Comparison of ENCODE assay signal across 25 cellular contexts in genomic region chr7:122791959-122792545, GRCh38.
DNase-seq lines count a peak whose midpoint lies in the region; ATAC-seq, FAIRE-seq and TF ChIP-seq lines count a peak whose summit lies in the region.
"Had no signal": no experiment of that assay in that cellular context is flagged by ENCODE, and none has a peak within 500 bp of the region (broad histone marks: within the 10 kb centered on the region; RNA-seq: fewer than 3 reads in every experiment).

No MANE protein-coding gene starts in this region.

- DNase-seq in H7 (peak; percentile 8), choroid plexus epithelial cell (ENCODE audit: low read depth) (peak; percentile 11), HepG2 (ENCODE audit: low spot score) (peak; percentile 58), neuronal stem cell (ENCODE audit: low spot score) (peak; percentile 6), T-helper 9 cell (no peak), cardiac septum (ENCODE audit: low spot score) (no peak)
- DNase-seq: 8988T, ACHN, Calu3, DND-41, KBM-7, MV-4-11, NCI-H1105 treated with DMSO at 0.1 percent for 48 hours, NCI-H1694, NCI-H2081, NCI-H2227 treated with DMSO at 0.1 percent for 48 hours, NCI-H526 treated with DMSO at 0.1 percent for 48 hours, PC-9, SJCRH30 had no signal

- no peak overlapping the region for H3K27ac ChIP-seq in HepG2 (ENCODE audit: extremely low read length, insufficient read depth, low read length)
- H3K27ac ChIP-seq in neuronal stem cell (replicated peaks; ENCODE audit: low read length): no peak overlapping the region
- H3K27ac ChIP-seq: PC-9, SJCRH30 had no signal

- in situ Hi-C loops in HepG2 (cut with HindIII; ENCODE audit: extremely low pct_ligation_motif_present, low pct_unique_long_range_greater_than_20kb): no loop called here

- H3K4ac ChIP-seq in neuronal stem cell (ENCODE audit: low read length): no peak overlapping the region

- intact Hi-C loops in HepG2 (cut with micrococcal nuclease; ENCODE audit: unreplicated experiment) (no loop called here), cardiac septum (cut with DNase I) (no loop called here)

- no peak overlapping the region for H3K23ac ChIP-seq in neuronal stem cell (ENCODE audit: low read depth, low read length, poor library complexity)

- H3K4me2 ChIP-seq in HepG2 (ENCODE audit: low read depth, low read length) (no peak overlapping the region), neuronal stem cell (ENCODE audit: insufficient read depth, low read length, poor library complexity, severe bottlenecking) (no peak overlapping the region)
- H3K4me2 ChIP-seq: PC-9 had no signal

- H2BK120ac ChIP-seq in neuronal stem cell (ENCODE audit: low read depth, low read length): no peak overlapping the region

- FAIRE-seq in HepG2 (lab: Jason Lieb, UNC): no peak
- FAIRE-seq: GM12892, GM19239, H54 had no signal

- no TSS peak for BruUV-seq in HepG2 (replicated peaks; lab: Mats Ljungman, UMichigan)

- H2BK15ac ChIP-seq in neuronal stem cell (ENCODE audit: low read length): no peak overlapping the region

- H2AFZ ChIP-seq in HepG2 (ENCODE audit: low read length): no peak overlapping the region
- no peak overlapping the region for H2AFZ ChIP-seq in neuronal stem cell (ENCODE audit: low read length)
- H2AFZ ChIP-seq: PC-9 had no signal

- TF ChIP-seq RAD21 in HepG2 (CRISPR knock-in tag; IDR thresholded peaks at IDR 0.05): no peak

- TF ChIP-seq CTCF in choroid plexus epithelial cell (conservative IDR thresholded peaks at IDR 0.05; ENCODE audit: low read depth, low read length): no peak
- no peak for TF ChIP-seq CTCF in HepG2 (CRISPR knock-in tag; IDR thresholded peaks at IDR 0.05)

- H4K91ac ChIP-seq in neuronal stem cell (ENCODE audit: low read depth, low read length, poor library complexity): no peak overlapping the region

- no peaks in the 10 kb centered on the region for H4K20me1 ChIP-seq in HepG2 (ENCODE audit: insufficient read depth, low read length)

- no peak overlapping the region for H3K18ac ChIP-seq in neuronal stem cell (ENCODE audit: low read length)

- H3K4me1 ChIP-seq in HepG2 (ENCODE audit: insufficient read depth, low read length): peaks cover 40% of the 10 kb centered on the region
- peaks cover 2 to 15% of the 10 kb centered on the region in 2 donors for H3K4me1 ChIP-seq in neuronal stem cell (ENCODE audit: control insufficient read depth in 2 of 2, insufficient read depth in 1 of 2, low read depth in 1 of 2, low read length in 2 of 2)
- H3K4me1 ChIP-seq: SJCRH30 had no signal

- peak; percentile 89 for ATAC-seq in HepG2
- ATAC-seq in HG02852 (IDR thresholded peaks at IDR 0.05; ENCODE audit: unreplicated experiment): no peak
- ATAC-seq: Right ventricle myocardium inferior, SK-N-SH treated with all-trans-retinoic acid at 6 μM for 48 hours had no signal

- H2BK12ac ChIP-seq in neuronal stem cell (ENCODE audit: low read length): no peak overlapping the region

- H3K9me3 ChIP-seq in HepG2 (ENCODE audit: low read length): no peaks in the 10 kb centered on the region
- no peaks in the 10 kb centered on the region for H3K9me3 ChIP-seq in neuronal stem cell (replicated peaks in 1 of 2; ENCODE audit: control insufficient read depth in 2 of 2, insufficient read depth in 1 of 2, low read depth in 1 of 2, low read length in 2 of 2)
- H3K9me3 ChIP-seq: SJCRH30 had no signal

- H3K36me3 ChIP-seq in H7 (replicated peaks; ENCODE audit: control insufficient read depth, insufficient read depth, low read length) (no peaks in the 10 kb centered on the region), HepG2 (replicated peaks in 1 of 2; ENCODE audit: control insufficient read depth in 1 of 2, insufficient read depth in 2 of 2, low read length in 2 of 2) (peaks cover 0 to 5% of the 10 kb centered on the region in 2 experiments; a peak in 1 of 5 replicates), neuronal stem cell (replicated peaks in 1 of 2; ENCODE audit: control insufficient read depth in 2 of 2, insufficient read depth in 2 of 2, low read length in 2 of 2) (no peaks in the 10 kb centered on the region)
- H3K36me3 ChIP-seq: SJCRH30 had no signal

- POLR2A ChIA-PET in HepG2 (lab: Yijun Ruan, JAX): no interaction called here

- no peak overlapping the region for H4K8ac ChIP-seq in neuronal stem cell (ENCODE audit: low read depth, low read length)

- H3K9ac ChIP-seq in HepG2 (ENCODE audit: insufficient read depth, low read depth, low read length) (no peak overlapping the region), neuronal stem cell (ENCODE audit: low read depth, low read length, poor library complexity) (no peak overlapping the region)

- TF ChIP-seq POLR2A in HepG2 (IDR thresholded peaks at IDR 0.05; ENCODE audit: insufficient read depth in 1 of 2, low read depth in 2 of 2, low read length in 2 of 2): no peak

- H3K27me3 ChIP-seq in H7 (ENCODE audit: control insufficient read depth, insufficient read depth, low read length) (no peaks in the 10 kb centered on the region), HepG2 (ENCODE audit: control insufficient read depth in 1 of 2, insufficient read depth in 2 of 2, low read length in 2 of 2) (no peaks in the 10 kb centered on the region), neuronal stem cell (ENCODE audit: control insufficient read depth in 3 of 3, insufficient read depth in 3 of 3, low read depth in 1 of 3, low read length in 3 of 3) (no peaks in the 10 kb centered on the region)
- H3K27me3 ChIP-seq: SJCRH30 had no signal

- WGBS in HepG2 (ENCODE audit: low lambda C conversion rate): 69% methylated on average over 3 of the region's 3 CpGs
- no CpG with 5 or more reads among the region's 3 CpGs for WGBS in neuronal stem cell (ENCODE audit: extremely low coverage in 2 of 2, insufficient read length in 2 of 2, insufficient replicate concordance in 1 of 2), 2 donors

- no peak overlapping the region for H3K14ac ChIP-seq in neuronal stem cell (ENCODE audit: low read length)

- no peak overlapping the region for H2AK5ac ChIP-seq in neuronal stem cell (ENCODE audit: low read depth, low read length)

- H3K4me3 ChIP-seq in H7 (ENCODE audit: insufficient read depth, low read depth, low read length) (no peak overlapping the region), choroid plexus epithelial cell (ENCODE audit: low read depth, low read length) (no peak overlapping the region), HepG2 (replicated peaks in 1 of 3; ENCODE audit: insufficient read depth in 1 of 3, low read depth in 2 of 3, low read length in 3 of 3) (no peak overlapping the region), neuronal stem cell (ENCODE audit: low read length in 2 of 2) (no peak overlapping the region)
- H3K4me3 ChIP-seq: PC-9, SJCRH30 had no signal

- peak in 1 of 2 experiments; percentile 33; a peak in 1 of 4 replicates for TF ChIP-seq EP300 in HepG2 (IDR thresholded peaks at IDR 0.05; ENCODE audit: low read depth in 2 of 2, low read length in 2 of 2)
- no peak for TF ChIP-seq EP300 in HepG2 (CRISPR knock-in tag; IDR thresholded peaks at IDR 0.05; ENCODE audit: borderline replicate concordance)

- no peak overlapping the region for H2BK5ac ChIP-seq in neuronal stem cell (ENCODE audit: low read length)

- H3K79me2 ChIP-seq in HepG2 (ENCODE audit: insufficient read depth, low read length): no peaks in the 10 kb centered on the region

- H3K79me1 ChIP-seq in neuronal stem cell (ENCODE audit: low read depth, low read length): no peaks in the 10 kb centered on the region

- CTCF ChIA-PET in HepG2 (lab: Yijun Ruan, JAX; ENCODE audit: low intra/inter-chr PET ratio, low total read pairs): no interaction called here

TF ChIP-seq in HepG2, 621 proteins besides CTCF, POLR2A, EP300 and RAD21 (continues in another document):
- TF ChIP-seq SRY (CRISPR knock-in tag; IDR thresholded peaks at IDR 0.05) (no peak), FOXP1 (IDR thresholded peaks at IDR 0.05) (no peak), FOXP1 (CRISPR knock-in tag; IDR thresholded peaks at IDR 0.05) (peak; percentile 48; the same call in 1 of the 2 replicates), ZNF550 (CRISPR knock-in tag; IDR thresholded peaks at IDR 0.05; ENCODE audit: borderline replicate concordance) (no peak), POGZ (CRISPR knock-in tag; IDR thresholded peaks at IDR 0.05) (0 out of 2 replicates have a peak, but pooled peaks have one; percentile 41), ARID5B (CRISPR knock-in tag; IDR thresholded peaks at IDR 0.05) (peak; percentile 68), NR2F6 (IDR thresholded peaks at IDR 0.05) (no peak), NR2F6 (CRISPR knock-in tag; IDR thresholded peaks at IDR 0.05) (no peak)

Comparison
In these comparisons a context has a peak if more than half of its experiments do, and no peak if none do; other contexts are left out.
1. DNase-seq: peak in H7 (single experiment), choroid plexus epithelial cell (single experiment), HepG2 (single experiment) and neuronal stem cell (single experiment); none in T-helper 9 cell (single experiment) and cardiac septum (single experiment).